1 cellular context compared by ENCODE assay signal in the genomic region with DNA sequence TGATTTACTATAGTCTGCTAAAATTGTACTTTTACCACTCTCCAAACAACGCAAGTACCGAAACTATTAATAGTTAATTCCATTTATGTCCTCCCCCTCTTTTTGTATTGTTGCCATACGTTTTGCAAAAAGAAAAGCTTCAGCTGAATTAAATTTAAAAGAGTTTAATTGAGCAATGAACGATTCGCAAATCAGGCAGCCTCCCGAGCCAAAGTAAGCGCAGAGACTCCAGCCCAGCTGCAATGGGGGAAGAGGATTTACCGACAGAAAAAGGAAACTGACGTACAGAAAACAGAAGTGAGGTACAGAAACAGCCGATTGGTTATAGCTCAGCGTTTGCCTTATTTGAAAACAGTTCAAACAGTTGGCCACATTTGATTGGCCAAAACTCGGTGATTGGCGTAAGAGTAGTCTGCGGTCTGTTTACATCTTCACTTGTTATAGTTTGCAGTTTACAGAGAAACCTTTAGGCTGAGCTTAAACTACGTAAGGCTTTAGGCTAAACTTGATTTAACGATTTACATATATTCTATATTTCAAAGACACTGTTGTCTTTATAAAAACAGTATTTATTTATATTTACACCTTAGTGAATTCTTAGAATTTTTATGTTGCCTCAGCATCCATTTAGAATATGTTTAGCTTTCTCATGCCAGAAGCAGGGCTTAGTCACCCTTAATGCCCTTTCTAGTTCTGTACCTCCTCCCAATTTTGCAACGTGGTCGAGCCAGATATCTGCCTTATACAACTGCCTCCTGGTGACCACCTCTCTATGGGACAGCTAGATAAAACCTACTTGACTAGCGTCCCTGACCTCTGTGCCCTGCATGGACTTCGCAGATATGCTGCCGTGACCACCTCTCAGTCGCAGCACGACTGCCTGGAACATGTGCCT.
TF ChIP-seq lines count a peak whose summit lies in the region.

No MANE protein-coding gene starts in this region.

TF ChIP-seq in K562, 482 proteins besides CTCF, POLR2A, EP300 and RAD21 (continued from another document and continues in another):
- TF ChIP-seq, protein P1, sequence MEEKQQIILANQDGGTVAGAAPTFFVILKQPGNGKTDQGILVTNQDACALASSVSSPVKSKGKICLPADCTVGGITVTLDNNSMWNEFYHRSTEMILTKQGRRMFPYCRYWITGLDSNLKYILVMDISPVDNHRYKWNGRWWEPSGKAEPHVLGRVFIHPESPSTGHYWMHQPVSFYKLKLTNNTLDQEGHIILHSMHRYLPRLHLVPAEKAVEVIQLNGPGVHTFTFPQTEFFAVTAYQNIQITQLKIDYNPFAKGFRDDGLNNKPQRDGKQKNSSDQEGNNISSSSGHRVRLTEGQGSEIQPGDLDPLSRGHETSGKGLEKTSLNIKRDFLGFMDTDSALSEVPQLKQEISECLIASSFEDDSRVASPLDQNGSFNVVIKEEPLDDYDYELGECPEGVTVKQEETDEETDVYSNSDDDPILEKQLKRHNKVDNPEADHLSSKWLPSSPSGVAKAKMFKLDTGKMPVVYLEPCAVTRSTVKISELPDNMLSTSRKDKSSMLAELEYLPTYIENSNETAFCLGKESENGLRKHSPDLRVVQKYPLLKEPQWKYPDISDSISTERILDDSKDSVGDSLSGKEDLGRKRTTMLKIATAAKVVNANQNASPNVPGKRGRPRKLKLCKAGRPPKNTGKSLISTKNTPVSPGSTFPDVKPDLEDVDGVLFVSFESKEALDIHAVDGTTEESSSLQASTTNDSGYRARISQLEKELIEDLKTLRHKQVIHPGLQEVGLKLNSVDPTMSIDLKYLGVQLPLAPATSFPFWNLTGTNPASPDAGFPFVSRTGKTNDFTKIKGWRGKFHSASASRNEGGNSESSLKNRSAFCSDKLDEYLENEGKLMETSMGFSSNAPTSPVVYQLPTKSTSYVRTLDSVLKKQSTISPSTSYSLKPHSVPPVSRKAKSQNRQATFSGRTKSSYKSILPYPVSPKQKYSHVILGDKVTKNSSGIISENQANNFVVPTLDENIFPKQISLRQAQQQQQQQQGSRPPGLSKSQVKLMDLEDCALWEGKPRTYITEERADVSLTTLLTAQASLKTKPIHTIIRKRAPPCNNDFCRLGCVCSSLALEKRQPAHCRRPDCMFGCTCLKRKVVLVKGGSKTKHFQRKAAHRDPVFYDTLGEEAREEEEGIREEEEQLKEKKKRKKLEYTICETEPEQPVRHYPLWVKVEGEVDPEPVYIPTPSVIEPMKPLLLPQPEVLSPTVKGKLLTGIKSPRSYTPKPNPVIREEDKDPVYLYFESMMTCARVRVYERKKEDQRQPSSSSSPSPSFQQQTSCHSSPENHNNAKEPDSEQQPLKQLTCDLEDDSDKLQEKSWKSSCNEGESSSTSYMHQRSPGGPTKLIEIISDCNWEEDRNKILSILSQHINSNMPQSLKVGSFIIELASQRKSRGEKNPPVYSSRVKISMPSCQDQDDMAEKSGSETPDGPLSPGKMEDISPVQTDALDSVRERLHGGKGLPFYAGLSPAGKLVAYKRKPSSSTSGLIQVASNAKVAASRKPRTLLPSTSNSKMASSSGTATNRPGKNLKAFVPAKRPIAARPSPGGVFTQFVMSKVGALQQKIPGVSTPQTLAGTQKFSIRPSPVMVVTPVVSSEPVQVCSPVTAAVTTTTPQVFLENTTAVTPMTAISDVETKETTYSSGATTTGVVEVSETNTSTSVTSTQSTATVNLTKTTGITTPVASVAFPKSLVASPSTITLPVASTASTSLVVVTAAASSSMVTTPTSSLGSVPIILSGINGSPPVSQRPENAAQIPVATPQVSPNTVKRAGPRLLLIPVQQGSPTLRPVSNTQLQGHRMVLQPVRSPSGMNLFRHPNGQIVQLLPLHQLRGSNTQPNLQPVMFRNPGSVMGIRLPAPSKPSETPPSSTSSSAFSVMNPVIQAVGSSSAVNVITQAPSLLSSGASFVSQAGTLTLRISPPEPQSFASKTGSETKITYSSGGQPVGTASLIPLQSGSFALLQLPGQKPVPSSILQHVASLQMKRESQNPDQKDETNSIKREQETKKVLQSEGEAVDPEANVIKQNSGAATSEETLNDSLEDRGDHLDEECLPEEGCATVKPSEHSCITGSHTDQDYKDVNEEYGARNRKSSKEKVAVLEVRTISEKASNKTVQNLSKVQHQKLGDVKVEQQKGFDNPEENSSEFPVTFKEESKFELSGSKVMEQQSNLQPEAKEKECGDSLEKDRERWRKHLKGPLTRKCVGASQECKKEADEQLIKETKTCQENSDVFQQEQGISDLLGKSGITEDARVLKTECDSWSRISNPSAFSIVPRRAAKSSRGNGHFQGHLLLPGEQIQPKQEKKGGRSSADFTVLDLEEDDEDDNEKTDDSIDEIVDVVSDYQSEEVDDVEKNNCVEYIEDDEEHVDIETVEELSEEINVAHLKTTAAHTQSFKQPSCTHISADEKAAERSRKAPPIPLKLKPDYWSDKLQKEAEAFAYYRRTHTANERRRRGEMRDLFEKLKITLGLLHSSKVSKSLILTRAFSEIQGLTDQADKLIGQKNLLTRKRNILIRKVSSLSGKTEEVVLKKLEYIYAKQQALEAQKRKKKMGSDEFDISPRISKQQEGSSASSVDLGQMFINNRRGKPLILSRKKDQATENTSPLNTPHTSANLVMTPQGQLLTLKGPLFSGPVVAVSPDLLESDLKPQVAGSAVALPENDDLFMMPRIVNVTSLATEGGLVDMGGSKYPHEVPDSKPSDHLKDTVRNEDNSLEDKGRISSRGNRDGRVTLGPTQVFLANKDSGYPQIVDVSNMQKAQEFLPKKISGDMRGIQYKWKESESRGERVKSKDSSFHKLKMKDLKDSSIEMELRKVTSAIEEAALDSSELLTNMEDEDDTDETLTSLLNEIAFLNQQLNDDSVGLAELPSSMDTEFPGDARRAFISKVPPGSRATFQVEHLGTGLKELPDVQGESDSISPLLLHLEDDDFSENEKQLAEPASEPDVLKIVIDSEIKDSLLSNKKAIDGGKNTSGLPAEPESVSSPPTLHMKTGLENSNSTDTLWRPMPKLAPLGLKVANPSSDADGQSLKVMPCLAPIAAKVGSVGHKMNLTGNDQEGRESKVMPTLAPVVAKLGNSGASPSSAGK (IDR thresholded peaks at IDR 0.05): peak; percentile 97
- no peak for TF ChIP-seq MCM3 (IDR thresholded peaks at IDR 0.05)
- peak; percentile 99 for TF ChIP-seq TAL1 (IDR thresholded peaks at IDR 0.05)
- TF ChIP-seq, protein P2, sequence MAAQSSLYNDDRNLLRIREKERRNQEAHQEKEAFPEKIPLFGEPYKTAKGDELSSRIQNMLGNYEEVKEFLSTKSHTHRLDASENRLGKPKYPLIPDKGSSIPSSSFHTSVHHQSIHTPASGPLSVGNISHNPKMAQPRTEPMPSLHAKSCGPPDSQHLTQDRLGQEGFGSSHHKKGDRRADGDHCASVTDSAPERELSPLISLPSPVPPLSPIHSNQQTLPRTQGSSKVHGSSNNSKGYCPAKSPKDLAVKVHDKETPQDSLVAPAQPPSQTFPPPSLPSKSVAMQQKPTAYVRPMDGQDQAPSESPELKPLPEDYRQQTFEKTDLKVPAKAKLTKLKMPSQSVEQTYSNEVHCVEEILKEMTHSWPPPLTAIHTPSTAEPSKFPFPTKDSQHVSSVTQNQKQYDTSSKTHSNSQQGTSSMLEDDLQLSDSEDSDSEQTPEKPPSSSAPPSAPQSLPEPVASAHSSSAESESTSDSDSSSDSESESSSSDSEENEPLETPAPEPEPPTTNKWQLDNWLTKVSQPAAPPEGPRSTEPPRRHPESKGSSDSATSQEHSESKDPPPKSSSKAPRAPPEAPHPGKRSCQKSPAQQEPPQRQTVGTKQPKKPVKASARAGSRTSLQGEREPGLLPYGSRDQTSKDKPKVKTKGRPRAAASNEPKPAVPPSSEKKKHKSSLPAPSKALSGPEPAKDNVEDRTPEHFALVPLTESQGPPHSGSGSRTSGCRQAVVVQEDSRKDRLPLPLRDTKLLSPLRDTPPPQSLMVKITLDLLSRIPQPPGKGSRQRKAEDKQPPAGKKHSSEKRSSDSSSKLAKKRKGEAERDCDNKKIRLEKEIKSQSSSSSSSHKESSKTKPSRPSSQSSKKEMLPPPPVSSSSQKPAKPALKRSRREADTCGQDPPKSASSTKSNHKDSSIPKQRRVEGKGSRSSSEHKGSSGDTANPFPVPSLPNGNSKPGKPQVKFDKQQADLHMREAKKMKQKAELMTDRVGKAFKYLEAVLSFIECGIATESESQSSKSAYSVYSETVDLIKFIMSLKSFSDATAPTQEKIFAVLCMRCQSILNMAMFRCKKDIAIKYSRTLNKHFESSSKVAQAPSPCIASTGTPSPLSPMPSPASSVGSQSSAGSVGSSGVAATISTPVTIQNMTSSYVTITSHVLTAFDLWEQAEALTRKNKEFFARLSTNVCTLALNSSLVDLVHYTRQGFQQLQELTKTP (IDR thresholded peaks at IDR 0.05; ENCODE audit: low read depth in 1 of 2, partially characterized antibody in 2 of 2): peak; percentile 40 to 77
- TF ChIP-seq, protein P3, sequence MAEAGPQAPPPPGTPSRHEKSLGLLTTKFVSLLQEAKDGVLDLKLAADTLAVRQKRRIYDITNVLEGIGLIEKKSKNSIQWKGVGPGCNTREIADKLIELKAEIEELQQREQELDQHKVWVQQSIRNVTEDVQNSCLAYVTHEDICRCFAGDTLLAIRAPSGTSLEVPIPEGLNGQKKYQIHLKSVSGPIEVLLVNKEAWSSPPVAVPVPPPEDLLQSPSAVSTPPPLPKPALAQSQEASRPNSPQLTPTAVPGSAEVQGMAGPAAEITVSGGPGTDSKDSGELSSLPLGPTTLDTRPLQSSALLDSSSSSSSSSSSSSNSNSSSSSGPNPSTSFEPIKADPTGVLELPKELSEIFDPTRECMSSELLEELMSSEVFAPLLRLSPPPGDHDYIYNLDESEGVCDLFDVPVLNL (CRISPR knock-in tag; IDR thresholded peaks at IDR 0.05; ENCODE audit: low read depth): no peak
- TF ChIP-seq MECOM (CRISPR knock-in tag; IDR thresholded peaks at IDR 0.05): no peak
- TF ChIP-seq CHD2 (IDR thresholded peaks at IDR 0.05; ENCODE audit: low read depth, low read length): no peak
- TF ChIP-seq SIX5 (IDR thresholded peaks at IDR 0.05; ENCODE audit: borderline replicate concordance in 1 of 2, insufficient read depth in 1 of 2, low read depth in 1 of 2, low read length in 2 of 2): no peak
- TF ChIP-seq MAFG (tag; conservative IDR thresholded peaks at IDR 0.05): peak; percentile 83
- TF ChIP-seq GABPA (tag; conservative IDR thresholded peaks at IDR 0.05; ENCODE audit: low read depth): peak; percentile 37; the same call in 1 of the 2 replicates
- TF ChIP-seq CHD1 (IDR thresholded peaks at IDR 0.05; ENCODE audit: low read length): no peak
- no peak for TF ChIP-seq MCM7 (IDR thresholded peaks at IDR 0.05)
- TF ChIP-seq MAFF (IDR thresholded peaks at IDR 0.05; ENCODE audit: low read length): peak; percentile 14; the same call in 1 of the 2 replicates
- TF ChIP-seq SIN3B (IDR thresholded peaks at IDR 0.05; ENCODE audit: low read depth): no peak
- no peak for TF ChIP-seq ZNF133 (CRISPR knock-in tag; IDR thresholded peaks at IDR 0.05)
- TF ChIP-seq ZNF354B (CRISPR knock-in tag; IDR thresholded peaks at IDR 0.05): no peak
- 0 out of 2 replicates have a peak, but pooled peaks have one; percentile 29 for TF ChIP-seq ZNF431 (CRISPR knock-in tag; IDR thresholded peaks at IDR 0.05)
- TF ChIP-seq, protein P4, sequence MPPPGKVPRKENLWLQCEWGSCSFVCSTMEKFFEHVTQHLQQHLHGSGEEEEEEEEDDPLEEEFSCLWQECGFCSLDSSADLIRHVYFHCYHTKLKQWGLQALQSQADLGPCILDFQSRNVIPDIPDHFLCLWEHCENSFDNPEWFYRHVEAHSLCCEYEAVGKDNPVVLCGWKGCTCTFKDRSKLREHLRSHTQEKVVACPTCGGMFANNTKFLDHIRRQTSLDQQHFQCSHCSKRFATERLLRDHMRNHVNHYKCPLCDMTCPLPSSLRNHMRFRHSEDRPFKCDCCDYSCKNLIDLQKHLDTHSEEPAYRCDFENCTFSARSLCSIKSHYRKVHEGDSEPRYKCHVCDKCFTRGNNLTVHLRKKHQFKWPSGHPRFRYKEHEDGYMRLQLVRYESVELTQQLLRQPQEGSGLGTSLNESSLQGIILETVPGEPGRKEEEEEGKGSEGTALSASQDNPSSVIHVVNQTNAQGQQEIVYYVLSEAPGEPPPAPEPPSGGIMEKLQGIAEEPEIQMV (tag; conservative IDR thresholded peaks at IDR 0.05; ENCODE audit: low read depth): no peak
- TF ChIP-seq, protein P5, sequence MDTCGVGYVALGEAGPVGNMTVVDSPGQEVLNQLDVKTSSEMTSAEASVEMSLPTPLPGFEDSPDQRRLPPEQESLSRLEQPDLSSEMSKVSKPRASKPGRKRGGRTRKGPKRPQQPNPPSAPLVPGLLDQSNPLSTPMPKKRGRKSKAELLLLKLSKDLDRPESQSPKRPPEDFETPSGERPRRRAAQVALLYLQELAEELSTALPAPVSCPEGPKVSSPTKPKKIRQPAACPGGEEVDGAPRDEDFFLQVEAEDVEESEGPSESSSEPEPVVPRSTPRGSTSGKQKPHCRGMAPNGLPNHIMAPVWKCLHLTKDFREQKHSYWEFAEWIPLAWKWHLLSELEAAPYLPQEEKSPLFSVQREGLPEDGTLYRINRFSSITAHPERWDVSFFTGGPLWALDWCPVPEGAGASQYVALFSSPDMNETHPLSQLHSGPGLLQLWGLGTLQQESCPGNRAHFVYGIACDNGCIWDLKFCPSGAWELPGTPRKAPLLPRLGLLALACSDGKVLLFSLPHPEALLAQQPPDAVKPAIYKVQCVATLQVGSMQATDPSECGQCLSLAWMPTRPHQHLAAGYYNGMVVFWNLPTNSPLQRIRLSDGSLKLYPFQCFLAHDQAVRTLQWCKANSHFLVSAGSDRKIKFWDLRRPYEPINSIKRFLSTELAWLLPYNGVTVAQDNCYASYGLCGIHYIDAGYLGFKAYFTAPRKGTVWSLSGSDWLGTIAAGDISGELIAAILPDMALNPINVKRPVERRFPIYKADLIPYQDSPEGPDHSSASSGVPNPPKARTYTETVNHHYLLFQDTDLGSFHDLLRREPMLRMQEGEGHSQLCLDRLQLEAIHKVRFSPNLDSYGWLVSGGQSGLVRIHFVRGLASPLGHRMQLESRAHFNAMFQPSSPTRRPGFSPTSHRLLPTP (IDR thresholded peaks at IDR 0.05; ENCODE audit: borderline replicate concordance, extremely low read depth, insufficient read length): no peak
- TF ChIP-seq, protein P6, sequence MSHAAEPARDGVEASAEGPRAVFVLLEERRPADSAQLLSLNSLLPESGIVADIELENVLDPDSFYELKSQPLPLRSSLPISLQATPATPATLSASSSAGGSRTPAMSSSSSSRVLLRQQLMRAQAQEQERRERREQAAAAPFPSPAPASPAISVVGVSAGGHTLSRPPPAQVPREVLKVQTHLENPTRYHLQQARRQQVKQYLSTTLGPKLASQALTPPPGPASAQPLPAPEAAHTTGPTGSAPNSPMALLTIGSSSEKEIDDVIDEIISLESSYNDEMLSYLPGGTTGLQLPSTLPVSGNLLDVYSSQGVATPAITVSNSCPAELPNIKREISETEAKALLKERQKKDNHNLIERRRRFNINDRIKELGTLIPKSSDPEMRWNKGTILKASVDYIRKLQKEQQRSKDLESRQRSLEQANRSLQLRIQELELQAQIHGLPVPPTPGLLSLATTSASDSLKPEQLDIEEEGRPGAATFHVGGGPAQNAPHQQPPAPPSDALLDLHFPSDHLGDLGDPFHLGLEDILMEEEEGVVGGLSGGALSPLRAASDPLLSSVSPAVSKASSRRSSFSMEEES (CRISPR knock-in tag; IDR thresholded peaks at IDR 0.05): no peak
- TF ChIP-seq CREBBP (IDR thresholded peaks at IDR 0.05; ENCODE audit: low read depth, low read length): no peak
- no peak for TF ChIP-seq MTF1 (CRISPR knock-in tag; IDR thresholded peaks at IDR 0.05; ENCODE audit: borderline replicate concordance)
- no peak for TF ChIP-seq CCAR2 (IDR thresholded peaks at IDR 0.05; ENCODE audit: low read depth, low read length)
- TF ChIP-seq SP1 (CRISPR knock-in tag; IDR thresholded peaks at IDR 0.05): peak; percentile 30; the same call in 1 of the 2 replicates
- peak; percentile 37; the same call in 1 of the 2 replicates for TF ChIP-seq NR2C2 (CRISPR knock-in tag; IDR thresholded peaks at IDR 0.05)
- peak; percentile 77 for TF ChIP-seq NR2C2 (tag; IDR thresholded peaks at IDR 0.05)
- peak; percentile 91 to 95 for TF ChIP-seq KDM1A (IDR thresholded peaks at IDR 0.05)
- no peak for TF ChIP-seq ELF1 (tag; IDR thresholded peaks at IDR 0.05)
- peak; percentile 98 for TF ChIP-seq NFYB (IDR thresholded peaks at IDR 0.05; ENCODE audit: extremely low read depth, insufficient read length)
- TF ChIP-seq SLC30A9 (CRISPR knock-in tag; IDR thresholded peaks at IDR 0.05): no peak
- no peak for TF ChIP-seq ILF3 (IDR thresholded peaks at IDR 0.05; ENCODE audit: borderline replicate concordance)
